11 cellular contexts compared by ENCODE assay signal in genomic region chr12:106886921-106887320, GRCh38.
"Had no signal": no experiment of that assay in that cellular context is flagged by ENCODE, and none has a peak within 500 bp of the region (broad histone marks: within the 10 kb centered on the region; RNA-seq: fewer than 3 reads in every experiment).

No MANE protein-coding gene starts in this region.

- H3K27ac Mint-ChIP-seq: GM23338, H9, HFFc6 had no signal

- H3K9me3 ChIP-seq: HAP-1 had no signal

- H2AFZ ChIP-seq: GM23248, GM23338 had no signal

- H3K9me3 Mint-ChIP-seq: GM23338, H9, HFFc6 had no signal

- H3K4me3 Mint-ChIP-seq: GM23338, H9, HFFc6 had no signal

- FAIRE-seq: H1, H54 had no signal

- H3K4me2 ChIP-seq: GM23338 had no signal

- H3K9ac ChIP-seq: GM23248 had no signal

- H3K27ac ChIP-seq: GM23248 had no signal

- H3K4me3 ChIP-seq: GM23248, GM23338, HAP-1 had no signal

- DNase-seq: GM23248, GOT3, H7, H9, HCEC 1CT, HFFc6 had no signal

- ATAC-seq: GM23338, HCT116 had no signal

- H3K4me1 Mint-ChIP-seq: GM23338, H9 had no signal
